8 cellular contexts compared by ENCODE assay signal in the genomic region with DNA sequence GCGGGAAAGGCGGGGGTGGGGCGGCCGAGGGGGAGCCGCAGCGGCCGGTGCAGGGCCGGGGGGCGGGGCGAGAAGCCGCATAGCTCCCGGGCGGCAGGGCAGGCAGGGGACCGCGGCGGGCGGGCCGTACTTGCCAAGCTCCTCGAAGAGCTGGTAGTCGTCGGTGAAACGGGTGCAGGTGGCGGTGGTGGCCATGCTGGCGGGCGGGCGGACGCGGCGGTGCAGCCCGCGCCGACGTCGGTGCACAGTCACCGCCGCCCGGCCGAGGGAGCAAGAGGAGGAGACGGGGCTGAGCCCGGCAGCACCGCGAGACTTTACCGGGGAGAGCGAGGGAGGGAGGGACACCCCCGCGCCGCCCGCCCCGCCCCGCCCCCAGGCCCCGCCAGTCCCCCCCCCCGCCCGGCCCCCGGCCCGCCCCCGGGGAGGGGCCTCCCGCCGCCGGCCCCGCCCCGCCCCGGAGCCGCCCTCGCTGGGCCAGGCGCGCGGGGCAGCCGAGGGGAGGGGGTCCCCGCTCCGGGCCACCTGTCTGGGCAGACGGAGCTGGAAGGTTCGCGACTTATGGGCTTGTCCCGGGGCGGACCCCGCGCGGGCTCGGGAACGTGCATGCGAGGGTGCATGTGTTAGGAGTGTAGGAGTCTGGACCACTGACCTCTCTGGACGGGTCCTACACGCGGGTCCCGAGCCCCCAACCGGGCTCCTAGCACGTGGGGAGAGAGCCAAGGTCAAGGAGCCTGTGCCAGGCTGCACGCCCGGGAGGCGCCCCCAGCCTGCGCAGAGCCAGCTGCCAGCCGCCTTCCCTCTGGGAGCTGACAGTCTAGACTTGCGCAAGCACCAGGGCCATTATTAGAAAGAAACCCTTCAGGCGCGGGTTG. TPM values are rescaled to one million over a fixed set of nuclear protein-coding genes. Genes with fewer than 3 reads are reported as not detected.
DNase-seq lines count a peak whose midpoint lies in the region; ATAC-seq and TF ChIP-seq lines count a peak whose summit lies in the region.

A gene (minus strand): TSS at position 289 of the 872 bp plus-strand sequence. CDS start 94 bp downstream, at position 195.

- TF ChIP-seq CTCF in KMS-11 (conservative IDR thresholded peaks at IDR 0.05; ENCODE audit: low read depth, low read length) = no peak
- TF ChIP-seq CTCF in fibroblast of villous mesenchyme (IDR thresholded peaks at IDR 0.05; ENCODE audit: insufficient read depth, low read depth, low read length) = no peak
- no peak for TF ChIP-seq CTCF in neural progenitor cell (IDR thresholded peaks at IDR 0.05)

- DNase-seq in DMS53 treated with DMSO at 0.1 percent for 48 hours (lab: John Stamatoyannopoulos, UW; ENCODE audit: unreplicated experiment) (peak; percentile 70), SIG-M5 treated with dmso at 0.1 percent for 504 hours (lab: John Stamatoyannopoulos, UW; ENCODE audit: unreplicated experiment) (peak; percentile 73), activated gamma-delta T cell (lab: John Stamatoyannopoulos, UW) (peak; percentile 69), fibroblast of villous mesenchyme (ENCODE audit: low read depth) (peak; percentile 81), neural progenitor cell (ENCODE audit: low spot score) (peak; percentile 92), stromal cell of bone marrow (ENCODE audit: low read depth) (peak; percentile 80)

- H3K4me1 Mint-ChIP-seq in neural progenitor cell = peaks cover 21% of the 10 kb centered on the region

- H3K4me1 ChIP-seq in KMS-11 (ENCODE audit: low read depth, poor library complexity, severe bottlenecking) (peaks cover 30% of the 10 kb centered on the region), neural progenitor cell (peaks cover 8% of the 10 kb centered on the region)

- H3K4me3 Mint-ChIP-seq in neural progenitor cell = peak within 1 kb of the TSS; percentile 88

- H3K9ac ChIP-seq in KMS-11 (peak within 1 kb of the TSS; percentile 46; the same call in 1 of the 2 replicates), neural progenitor cell (no peak within 1 kb of the TSS)

- no peak within 1 kb of the TSS for H3K27ac Mint-ChIP-seq in neural progenitor cell

- H3K79me2 ChIP-seq in KMS-11 (ENCODE audit: insufficient read depth, low read depth) (peaks cover 40% of the 10 kb centered on the region), neural progenitor cell (ENCODE audit: low read depth) (peaks cover 5% of the 10 kb centered on the region)

- peaks cover 18% of the 10 kb centered on the region for H3K27me3 Mint-ChIP-seq in neural progenitor cell (ENCODE audit: insufficient read depth, low read depth)

- peaks cover 24% of the 10 kb centered on the region for H3K36me3 Mint-ChIP-seq in neural progenitor cell

- H3K4me3 ChIP-seq in KMS-11 (IDR thresholded peaks at IDR 0.05; ENCODE audit: insufficient read depth, low read depth, low read length) = no peak within 1 kb of the TSS
- peak within 1 kb of the TSS; percentile 73 for H3K4me3 ChIP-seq in fibroblast of villous mesenchyme (ENCODE audit: low read depth, low read length)
- H3K4me3 ChIP-seq in neural progenitor cell = peak within 1 kb of the TSS; percentile 72

- peak within 1 kb of the TSS; percentile 85 for H2AFZ ChIP-seq in KMS-11 (ENCODE audit: low read depth)
- H2AFZ ChIP-seq in neural progenitor cell (replicated peaks) = peak within 1 kb of the TSS; percentile 79

- no peaks in the 10 kb centered on the region for H3K9me3 Mint-ChIP-seq in neural progenitor cell

- H4K20me1 ChIP-seq in KMS-11 (ENCODE audit: insufficient read depth) = 0 out of 2 replicates have a peak, but pooled peaks cover 5% of the 10 kb centered on the region
- peaks cover 30% of the 10 kb centered on the region for H4K20me1 ChIP-seq in neural progenitor cell (ENCODE audit: low read depth)

- H3K4me2 ChIP-seq in KMS-11 (peak within 1 kb of the TSS; percentile 89), neural progenitor cell (peak within 1 kb of the TSS; percentile 86)

- peak; percentile 83 for ATAC-seq in GM21576 (IDR thresholded peaks at IDR 0.05; ENCODE audit: unreplicated experiment)

- H3K27me3 ChIP-seq in KMS-11 (ENCODE audit: insufficient read depth, low read depth) = no peaks in the 10 kb centered on the region
- peaks cover 11% of the 10 kb centered on the region for H3K27me3 ChIP-seq in neural progenitor cell

- no peak within 1 kb of the TSS for H3K27ac ChIP-seq in KMS-11
- no peak within 1 kb of the TSS for H3K27ac ChIP-seq in neural progenitor cell

- peaks cover 17% of the 10 kb centered on the region for H3F3A ChIP-seq in neural progenitor cell (ENCODE audit: low read depth)

- H3K36me3 ChIP-seq in KMS-11 (ENCODE audit: insufficient read depth) (peaks cover 4% of the 10 kb centered on the region; the same call in 1 of the 2 replicates), neural progenitor cell (no peaks in the 10 kb centered on the region)

- no peaks in the 10 kb centered on the region for H3K9me3 ChIP-seq in neural progenitor cell (ENCODE audit: low read depth)

RNA-seq across cellular contexts. Expression of the gene that starts here (rescaled TPM):
- total RNA-seq in fibroblast of villous mesenchyme = 30.6 and 36.7 TPM in 2 replicates
- total RNA-seq in neural progenitor cell (ENCODE audit: low replicate concordance) = 35.0 and 36.6 TPM in 2 replicates
